8 cellular contexts compared by ENCODE assay signal in genomic region chr15:84633311-84634227, GRCh38. TPM values are rescaled to one million over a fixed set of nuclear protein-coding genes. Genes with fewer than 3 reads are reported as not detected.
DNase-seq lines count a peak whose midpoint lies in the region; ATAC-seq and TF ChIP-seq lines count a peak whose summit lies in the region.

No MANE protein-coding gene starts in this region.

- H3K36me3 Mint-ChIP-seq in nephron progenitor cell (ENCODE audit: low read depth), result peaks cover 32% of the 10 kb centered on the region

- no peaks in the 10 kb centered on the region for H3K27me3 ChIP-seq in Panc1 (ENCODE audit: control insufficient read depth, insufficient read depth, low read length)

- peak overlapping the region; percentile 65 for H3K4me3 ChIP-seq in AG04449 (ENCODE audit: low read depth, low read length)
- H3K4me3 ChIP-seq in Panc1 (ENCODE audit: low read depth in 2 of 2, low read length in 2 of 2), result peak overlapping the region; percentile 81 to 92
- peak overlapping the region; percentile 86 for H3K4me3 ChIP-seq in fibroblast of the aortic adventitia (ENCODE audit: low read depth, low read length)

- DNase-seq in AG04449 (ENCODE audit: low read depth, low spot score) (no peak), Panc1 (ENCODE audit: low read depth, low spot score) (no peak), fibroblast of the aortic adventitia (ENCODE audit: low read depth) (peak; percentile 64), nephron progenitor cell (peak; percentile 72)
- DNase-seq in activated effector memory CD4-positive, alpha-beta T cell treated with Interleukin-2 at 50 U/mL for 16 hours, result peak; percentile 59
- peak; percentile 71 to 76 for DNase-seq in stimulated activated naive CD8-positive, alpha-beta T cell treated with anti-CD3 and anti-CD28 coated beads, Interleukin-15, amount 100 ng/mL, for 72 hours

- POLR2A ChIA-PET in AG04449 (lab: Yijun Ruan, JAX) (interaction anchor here (0.6 to 0.8 kb wide), 2 partner anchors 20 to 294 kb away, joined by 3 read pairs; partner anchors contain the start of gene WDR73), Panc1 (lab: Charles Lee) (interaction anchor here (0.5 kb wide), 1 partner anchor 16 kb away, joined by 6 read pairs; no protein-coding TSS in a partner anchor)

- peaks cover 36% of the 10 kb centered on the region for H3K4me1 Mint-ChIP-seq in nephron progenitor cell
- peaks cover 70% of the 10 kb centered on the region for H3K4me1 Mint-ChIP-seq in stimulated activated naive CD8-positive, alpha-beta T cell treated with anti-CD3 and anti-CD28 coated beads, Interleukin-15, amount 100 ng/mL, for 72 hours

- peaks cover 34% of the 10 kb centered on the region for H3K27me3 Mint-ChIP-seq in nephron progenitor cell (ENCODE audit: low read depth, poor library complexity)
- H3K27me3 Mint-ChIP-seq in stimulated activated naive CD8-positive, alpha-beta T cell treated with anti-CD3 and anti-CD28 coated beads, Interleukin-15, amount 100 ng/mL, for 72 hours, result no peaks in the 10 kb centered on the region

- no peak overlapping the region for H3K27ac Mint-ChIP-seq in nephron progenitor cell
- peak overlapping the region; percentile 79 to 95 for H3K27ac Mint-ChIP-seq in stimulated activated naive CD8-positive, alpha-beta T cell treated with anti-CD3 and anti-CD28 coated beads, Interleukin-15, amount 100 ng/mL, for 72 hours

- H3K36me3 ChIP-seq in Panc1 (ENCODE audit: control insufficient read depth, insufficient read depth, low read length), result peaks cover 4% of the 10 kb centered on the region

- peak overlapping the region; percentile 68 for H3K27ac ChIP-seq in Panc1 (ENCODE audit: low read length)

- H3K9me3 Mint-ChIP-seq in nephron progenitor cell, result no peaks in the 10 kb centered on the region
- no peaks in the 10 kb centered on the region for H3K9me3 Mint-ChIP-seq in stimulated activated naive CD8-positive, alpha-beta T cell treated with anti-CD3 and anti-CD28 coated beads, Interleukin-15, amount 100 ng/mL, for 72 hours

- CTCF ChIA-PET in AG04449 (lab: Yijun Ruan, JAX) (interaction anchor here (0.9 kb wide), 1 partner anchor 321 kb away, joined by 3 read pairs; no protein-coding TSS in a partner anchor), Panc1 (lab: Charles Lee) (interaction anchor here (0.6 kb wide), 1 partner anchor 98 kb away, joined by 4 read pairs; no protein-coding TSS in a partner anchor)

- in situ Hi-C loops in Panc1 (cut with HindIII; ENCODE audit: low pct_unique_long_range_greater_than_20kb, low sequenced_read_pairs), result no loop called here

- H3K9me3 ChIP-seq in Panc1 (ENCODE audit: control insufficient read depth, insufficient read depth, low read depth, low read length), result no peaks in the 10 kb centered on the region

- peak overlapping the region; percentile 94 for H3K4me3 Mint-ChIP-seq in nephron progenitor cell
- peak overlapping the region; percentile 93 to 98 for H3K4me3 Mint-ChIP-seq in stimulated activated naive CD8-positive, alpha-beta T cell treated with anti-CD3 and anti-CD28 coated beads, Interleukin-15, amount 100 ng/mL, for 72 hours

- no TSS peak for BruUV-seq in Panc1 (replicated peaks; lab: Mats Ljungman, UMichigan)

- H3K4me1 ChIP-seq in Panc1 (ENCODE audit: control insufficient read depth, insufficient read depth, low read length), result peaks cover 17% of the 10 kb centered on the region

- peak; percentile 49 for ATAC-seq in GM19035 (IDR thresholded peaks at IDR 0.05; ENCODE audit: unreplicated experiment)
- peak; percentile 47 for ATAC-seq in HG03439 (IDR thresholded peaks at IDR 0.05; ENCODE audit: unreplicated experiment)
- peak; percentile 75 for ATAC-seq in Panc1
- ATAC-seq in stimulated activated naive CD8-positive, alpha-beta T cell treated with anti-CD3 and anti-CD28 coated beads, Interleukin-15, amount 100 ng/mL, for 72 hours, result peak; percentile 72

- TF ChIP-seq CTCF in AG04449 (IDR thresholded peaks at IDR 0.05; ENCODE audit: insufficient read depth, low read length, missing control alignments) (no peak), Panc1 (IDR thresholded peaks at IDR 0.05) (no peak; the same call in 1 of the 2 replicates), fibroblast of the aortic adventitia (IDR thresholded peaks at IDR 0.05; ENCODE audit: insufficient read depth, low read length) (no peak), nephron progenitor cell (IDR thresholded peaks at IDR 0.05) (no peak)

- intact Hi-C loops in Panc1 (cut with micrococcal nuclease; ENCODE audit: unreplicated experiment), result no loop called here

RNA-seq across cellular contexts. Expression of gene WDR73, which starts 20.5 kb away (rescaled TPM):
- total RNA-seq in Panc1 (2021; ENCODE audit: unreplicated experiment) (39.0 TPM), fibroblast of the aortic adventitia (ENCODE audit: low replicate concordance) (26.8 and 38.0 TPM in 2 replicates)
- polyA plus RNA-seq in Panc1 (2012; ENCODE audit: insufficient read length), result 33.0 TPM

RNA-seq across cellular contexts. Expression of gene NMB, which starts 24.4 kb away (rescaled TPM):
- total RNA-seq in Panc1 (2021; ENCODE audit: unreplicated experiment) (9.5 TPM), fibroblast of the aortic adventitia (ENCODE audit: low replicate concordance) (4.1 TPM in 1 of 2 replicates, not detected in the other)
- polyA plus RNA-seq in Panc1 (2012; ENCODE audit: insufficient read length), result 11.8 TPM

RNA-seq across cellular contexts. Expression of gene ZSCAN2, which starts 32.8 kb away (rescaled TPM):
- total RNA-seq in Panc1 (2021; ENCODE audit: unreplicated experiment), result 16.8 TPM
- polyA plus RNA-seq in Panc1 (2012; ENCODE audit: insufficient read length), result 12.1 TPM
- 5.2 and 25.5 TPM in 2 replicates for total RNA-seq in fibroblast of the aortic adventitia (ENCODE audit: low replicate concordance)

Comparison
In these comparisons a context has a peak if more than half of its experiments do, and no peak if none do; other contexts are left out.
1. DNase-seq: peak in activated effector memory CD4-positive, alpha-beta T cell treated with Interleukin-2 at 50 U/mL for 16 hours (single experiment), fibroblast of the aortic adventitia (single experiment), nephron progenitor cell (single experiment) and stimulated activated naive CD8-positive, alpha-beta T cell treated with anti-CD3 and anti-CD28 coated beads, Interleukin-15, amount 100 ng/mL, for 72 hours (2 of 2); none in AG04449 (single experiment) and Panc1 (single experiment).
2. Peak in every context shown above with its lines, with median percentiles within 50 percentile points of each other: H3K4me3 ChIP-seq and ATAC-seq.